12 cellular contexts compared by ENCODE assay signal in the genomic region with DNA sequence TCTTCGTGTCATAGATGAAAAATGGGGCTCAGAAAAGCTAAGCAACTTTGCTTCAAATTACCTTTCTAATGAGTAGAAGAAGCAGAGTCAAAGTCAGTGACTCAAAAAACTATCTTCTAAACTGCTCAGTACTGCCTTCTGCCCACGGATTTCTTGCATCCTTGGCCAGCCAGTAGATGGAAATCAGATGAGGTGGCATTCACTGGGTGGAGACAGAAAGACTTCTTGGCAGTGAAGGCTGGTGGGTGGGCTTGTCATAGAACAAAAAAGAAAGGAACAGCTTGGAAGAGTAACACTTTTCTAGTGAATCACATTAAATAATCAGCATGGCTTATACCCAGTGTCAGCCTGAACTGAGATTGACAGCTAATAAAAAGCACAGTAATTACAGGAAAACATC.
"Had no signal": no experiment of that assay in that cellular context is flagged by ENCODE, and none has a peak within 500 bp of the region (broad histone marks: within the 10 kb centered on the region; RNA-seq: fewer than 3 reads in every experiment).

No MANE protein-coding gene starts in this region.

- H3K9me3 ChIP-seq: neutrophil had no signal

- ATAC-seq: activated CD4-positive, alpha-beta T cell treated with anti-CD3 and anti-CD28 coated beads for 36 hours; activated CD8-positive, alpha-beta memory T cell treated with anti-CD3 and anti-CD28 coated beads, Interleukin-2, amount 10 ng/mL, durations not matched to agents 7 days and 5 days; esophagus mucosa; natural killer cell; WTC11 had no signal

- DNase-seq: activated CD4-positive, alpha-beta memory T cell treated with anti-CD3 and anti-CD28 coated beads, Interleukin-2, amount 10 ng/mL, durations not matched to agents 7 days and 5 days; activated CD4-positive, alpha-beta T cell treated with anti-CD3 and anti-CD28 coated beads for 36 hours; activated CD8-positive, alpha-beta memory T cell treated with anti-CD3 and anti-CD28 coated beads, Interleukin-2, amount 10 ng/mL, durations not matched to agents 7 days and 5 days; cortex of kidney; effector CD8-positive, alpha-beta T cell; mesenchymal stem cell; natural killer cell; retina; SW 1271 had no signal

- H3K27ac ChIP-seq: neutrophil had no signal

- H3K27me3 ChIP-seq: neutrophil had no signal

- H3K36me3 ChIP-seq: neutrophil had no signal
